ENCODE assay signal across 7 cellular contexts in genomic region chr7:83677180-83677866, GRCh38. TPM values are rescaled to one million over a fixed set of nuclear protein-coding genes. Genes with fewer than 3 reads are reported as not detected.
DNase-seq lines count a peak whose midpoint lies in the region; ATAC-seq and TF ChIP-seq lines count a peak whose summit lies in the region.

No MANE protein-coding gene starts in this region.

- POLR2A ChIA-PET in CD8-positive, alpha-beta T cell (lab: Charles Lee), result no interaction called here

- H3K27ac ChIP-seq in CD8-positive, alpha-beta T cell (ENCODE audit: low read depth, low read length), result no peak overlapping the region

- no peaks in the 10 kb centered on the region for H3K9me3 ChIP-seq in CD8-positive, alpha-beta T cell (ENCODE audit: low read length)

- H3K4me1 Mint-ChIP-seq in osteocyte (ENCODE audit: unreplicated experiment), result peaks cover 22% of the 10 kb centered on the region
- no peaks in the 10 kb centered on the region for H3K4me1 Mint-ChIP-seq in CD8-positive, alpha-beta T cell (ENCODE audit: low read depth)

- TF ChIP-seq CTCF in cardiac fibroblast (IDR thresholded peaks at IDR 0.05; ENCODE audit: low read depth, low read length) (no peak), osteocyte (IDR thresholded peaks at IDR 0.05) (no peak), GM20000 (IDR thresholded peaks at IDR 0.05; ENCODE audit: extremely low read depth, missing control alignments) (no peak)
- no peak for TF ChIP-seq CTCF in CD8-positive, alpha-beta T cell (IDR thresholded peaks at IDR 0.05)

- H3K36me3 ChIP-seq in CD8-positive, alpha-beta T cell (ENCODE audit: insufficient read depth, low read length), result no peaks in the 10 kb centered on the region

- no peak for ATAC-seq in CD8-positive, alpha-beta T cell
- ATAC-seq in HG03460 (IDR thresholded peaks at IDR 0.05; ENCODE audit: unreplicated experiment), result no peak

- intact Hi-C loops in CD8-positive, alpha-beta T cell (cut with DNase I, micrococcal nuclease), result no loop called here

- H3K4me1 ChIP-seq in CD8-positive, alpha-beta T cell (ENCODE audit: insufficient read depth, low read length), result no peaks in the 10 kb centered on the region

- no peak overlapping the region for H3K4me3 Mint-ChIP-seq in osteocyte (ENCODE audit: unreplicated experiment)
- H3K4me3 Mint-ChIP-seq in CD8-positive, alpha-beta T cell, result no peak overlapping the region

- CTCF ChIA-PET in CD8-positive, alpha-beta T cell (lab: Charles Lee), result no interaction called here

- peak overlapping the region; percentile 63 for H3K27ac Mint-ChIP-seq in osteocyte (ENCODE audit: unreplicated experiment)
- no peak overlapping the region for H3K27ac Mint-ChIP-seq in CD8-positive, alpha-beta T cell

- peak; percentile 74 for DNase-seq in GM03348 (ENCODE audit: low spot score)
- DNase-seq in NCI-H2107 (lab: John Stamatoyannopoulos, UW), result peak; percentile 4
- DNase-seq in cardiac fibroblast (ENCODE audit: low read depth in 2 of 2), result peak; percentile 81 to 93
- peak; percentile 92 for DNase-seq in osteocyte (ENCODE audit: extremely low spot score, unreplicated experiment)
- DNase-seq in CD8-positive, alpha-beta T cell, result no peak
- no peak for DNase-seq in GM20000 (ENCODE audit: low spot score)

- H3K4me3 ChIP-seq in cardiac fibroblast (replicated peaks in 1 of 2; ENCODE audit: low read depth in 2 of 2, low read length in 2 of 2), result no peak overlapping the region
- H3K4me3 ChIP-seq in CD8-positive, alpha-beta T cell (ENCODE audit: low read depth, low read length), result no peak overlapping the region

- no peaks in the 10 kb centered on the region for H3K27me3 ChIP-seq in CD8-positive, alpha-beta T cell (ENCODE audit: insufficient read depth, low read length)

- no peaks in the 10 kb centered on the region for H3K9me3 Mint-ChIP-seq in osteocyte (ENCODE audit: unreplicated experiment)
- no peaks in the 10 kb centered on the region for H3K9me3 Mint-ChIP-seq in CD8-positive, alpha-beta T cell

- no peaks in the 10 kb centered on the region for H3K36me3 Mint-ChIP-seq in osteocyte (ENCODE audit: unreplicated experiment)
- no peaks in the 10 kb centered on the region for H3K36me3 Mint-ChIP-seq in CD8-positive, alpha-beta T cell

- peaks cover 4% of the 10 kb centered on the region for H3K27me3 Mint-ChIP-seq in osteocyte (ENCODE audit: unreplicated experiment)
- H3K27me3 Mint-ChIP-seq in CD8-positive, alpha-beta T cell (ENCODE audit: low read depth), result no peaks in the 10 kb centered on the region

RNA-seq across cellular contexts. Expression of gene SEMA3E, which starts 28.4 kb away (rescaled TPM):
- 1.6 and 2.5 TPM in 2 replicates for total RNA-seq in osteocyte
- not detected for total RNA-seq in CD8-positive, alpha-beta T cell

Comparison
In these comparisons a context has a peak if more than half of its experiments do, and no peak if none do; other contexts are left out.
1. DNase-seq: peak in GM03348 (single experiment), NCI-H2107 (single experiment), cardiac fibroblast (2 of 2) and osteocyte (single experiment); none in CD8-positive, alpha-beta T cell (0 of 7) and GM20000 (single experiment).